Comparison of ENCODE assay signal across 11 cellular contexts in genomic region chr4:158610790-158611189, GRCh38.
DNase-seq lines count a peak whose midpoint lies in the region; ATAC-seq and TF ChIP-seq lines count a peak whose summit lies in the region.
"Had no signal": no experiment of that assay in that cellular context is flagged by ENCODE, and none has a peak within 500 bp of the region (broad histone marks: within the 10 kb centered on the region; RNA-seq: fewer than 3 reads in every experiment).

No MANE protein-coding gene starts in this region.

- H3K9me3 ChIP-seq in right atrium auricular region = no peaks in the 10 kb centered on the region
- H3K9me3 ChIP-seq: pancreas had no signal

- H3K4me3 ChIP-seq in dorsolateral prefrontal cortex = no peak overlapping the region
- no peak overlapping the region for H3K4me3 ChIP-seq in right atrium auricular region
- H3K4me3 ChIP-seq: pancreas had no signal

- H3K27ac ChIP-seq in dorsolateral prefrontal cortex (no peak overlapping the region), right atrium auricular region (no peak overlapping the region)
- H3K27ac ChIP-seq: 22Rv1, pancreas had no signal

- ATAC-seq in HG02870 (IDR thresholded peaks at IDR 0.05; ENCODE audit: unreplicated experiment) = peak; percentile 94

- no peaks in the 10 kb centered on the region for H3K36me3 ChIP-seq in right atrium auricular region
- H3K36me3 ChIP-seq: pancreas had no signal

- H3K27me3 ChIP-seq in dorsolateral prefrontal cortex = no peaks in the 10 kb centered on the region
- H3K27me3 ChIP-seq in right atrium auricular region = no peaks in the 10 kb centered on the region
- H3K27me3 ChIP-seq: pancreas had no signal

- TF ChIP-seq CTCF in dorsolateral prefrontal cortex (IDR thresholded peaks at IDR 0.05 in 54 of 56, conservative IDR thresholded peaks at IDR 0.05 in 2 of 56; ENCODE audit: low read depth in 1 of 56, partially characterized antibody in 56 of 56) = no peak
- TF ChIP-seq CTCF in right atrium auricular region (IDR thresholded peaks at IDR 0.05) = no peak

- H3K4me1 ChIP-seq in right atrium auricular region = no peaks in the 10 kb centered on the region
- H3K4me1 ChIP-seq: pancreas had no signal

- intact Hi-C loops in dorsolateral prefrontal cortex (cut with DNase I) = no loop called here

- DNase-seq in SIG-M5 treated with dmso at 0.1 percent for 504 hours (lab: John Stamatoyannopoulos, UW; ENCODE audit: unreplicated experiment) = peak; percentile 71
- DNase-seq in SIG-M5 (lab: John Stamatoyannopoulos, UW) = no peak
- DNase-seq in MV-4-11 (lab: John Stamatoyannopoulos, UW) = peak; percentile 79
- peak; percentile 10 for DNase-seq in smooth muscle cell of the brain vasculature (ENCODE audit: low read depth, low spot score)
- no peak for DNase-seq in NCI-H1694 (lab: John Stamatoyannopoulos, UW)
- no peak for DNase-seq in dorsolateral prefrontal cortex
- no peak for DNase-seq in right atrium auricular region (ENCODE audit: low spot score)
- DNase-seq: NCI-H1436, pancreas had no signal

Comparison
In these comparisons a context has a peak if more than half of its experiments do, and no peak if none do; other contexts are left out.
1. DNase-seq: peak in SIG-M5 treated with dmso at 0.1 percent for 504 hours (single experiment), MV-4-11 (single experiment) and smooth muscle cell of the brain vasculature (single experiment); none in SIG-M5 (single experiment), NCI-H1694 (single experiment), dorsolateral prefrontal cortex (0 of 10) and right atrium auricular region (single experiment).